ENCODE assay signal across 21 cellular contexts in the genomic region with DNA sequence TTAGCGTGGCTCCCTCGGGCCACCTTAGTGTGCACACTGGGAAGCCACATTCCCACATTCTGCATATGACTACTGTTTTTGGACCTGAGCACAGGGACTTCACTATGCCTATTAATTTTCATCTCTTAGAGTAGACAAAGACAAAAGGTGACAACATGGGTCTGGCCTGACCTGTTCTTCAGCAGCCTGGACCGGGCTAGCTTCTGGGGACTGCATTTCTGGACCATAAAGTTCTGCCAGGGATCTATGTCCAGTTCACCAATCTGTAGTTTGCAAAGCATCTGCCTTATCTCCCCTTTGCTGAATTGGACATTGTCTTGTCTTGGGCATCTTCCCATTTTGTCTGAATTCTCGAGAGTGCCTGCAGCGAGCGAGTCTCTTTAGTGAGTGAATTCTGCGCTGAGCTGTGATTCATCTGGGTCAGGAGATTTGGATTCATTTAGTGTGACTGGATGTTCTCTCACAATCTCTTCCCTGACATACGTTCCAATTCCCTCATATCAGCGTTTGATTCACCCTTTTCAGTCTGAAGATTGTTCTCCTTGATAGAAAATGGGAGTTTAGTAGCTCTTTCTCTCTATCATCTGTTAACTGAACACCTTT.
A peak's percentile ranks its signal among the peaks of the same experiment; 100 is the strongest.
DNase-seq lines count a peak whose midpoint lies in the region; ATAC-seq and TF ChIP-seq lines count a peak whose summit lies in the region.
"Had no signal": no experiment of that assay in that cellular context is flagged by ENCODE, and none has a peak within 500 bp of the region (broad histone marks: within the 10 kb centered on the region; RNA-seq: fewer than 3 reads in every experiment).

No MANE protein-coding gene starts in this region.

- H3K27ac ChIP-seq in ACC112 (ENCODE audit: low read depth, low read length) (peak overlapping the region; percentile 44; the same call in 1 of the 2 replicates), heart left ventricle (no peak overlapping the region)
- H3K27ac ChIP-seq: left lung, PC-9, prostate gland, spleen had no signal

- no peak overlapping the region for H2AFZ ChIP-seq in ACC112 (ENCODE audit: low read length, unreplicated experiment)
- H2AFZ ChIP-seq: PC-9 had no signal

- H3K36me3 ChIP-seq in ACC112 (ENCODE audit: insufficient read depth, low read length) (no peaks in the 10 kb centered on the region), heart left ventricle (peaks cover 0 to 7% (median 0%) of the 10 kb centered on the region in 9 donors)
- H3K36me3 ChIP-seq: heart right ventricle, left lung, prostate gland had no signal

- 87 to 91% (median 89%) methylated on average over 9 of the region's 9 CpGs for WGBS in heart left ventricle, 4 donors

- H3K4me3 ChIP-seq in ACC112 (ENCODE audit: low read depth, low read length), result no peak overlapping the region
- H3K4me3 ChIP-seq in heart left ventricle, result no peak overlapping the region
- H3K4me3 ChIP-seq: heart right ventricle, left lung, PC-9, prostate gland, spleen, tibial nerve had no signal

- peak in 3 of 4 donors; percentile 15 to 61 (median 21) for ATAC-seq in heart left ventricle
- peak; percentile 83 for ATAC-seq in sciatic nerve
- ATAC-seq in HG03045 (IDR thresholded peaks at IDR 0.05; ENCODE audit: unreplicated experiment), result no peak
- ATAC-seq in GM19351 (IDR thresholded peaks at IDR 0.05; ENCODE audit: unreplicated experiment), result no peak
- ATAC-seq: left lung had no signal

- H3K9me3 ChIP-seq in heart left ventricle, result no peaks in the 10 kb centered on the region
- H3K9me3 ChIP-seq: heart right ventricle, left lung, prostate gland, spleen, tibial nerve had no signal

- intact Hi-C loops in heart left ventricle (cut with DNase I) (no loop called here), sciatic nerve (cut with DNase I) (no loop called here)

- H3K79me2 ChIP-seq in ACC112 (ENCODE audit: control insufficient read depth, insufficient read depth, low read length, unreplicated experiment), result no peaks in the 10 kb centered on the region

- peak; percentile 65 for DNase-seq in amniotic epithelial cell (ENCODE audit: low read depth)
- no peak for DNase-seq in heart left ventricle
- DNase-seq in sciatic nerve (ENCODE audit: low spot score), result no peak
- no peak for DNase-seq in kidney tubule cell (ENCODE audit: low spot score)
- no peak for DNase-seq in HCEC 1CT
- DNase-seq: activated CD4-positive, alpha-beta T cell treated with anti-CD3 and anti-CD28 coated beads, Interleukin-2, amount 10 ng/mL, durations not matched to agents 7 days and 5 days; Calu3; heart right ventricle; Karpas-422; left lung; NCI-H1930; NCI-H345; PC-9; spleen; stimulated activated CD4-positive, alpha-beta T cell treated with anti-CD3 and anti-CD28 coated beads, Interleukin-4, amount 100 ng/mL, for 1 hour; stimulated activated naive CD4-positive, alpha-beta T cell had no signal

- H3K4me1 ChIP-seq in ACC112 (ENCODE audit: control insufficient read depth, insufficient read depth, low read length, unreplicated experiment) (peaks cover 7% of the 10 kb centered on the region), heart left ventricle (peaks cover 0 to 21% (median 7%) of the 10 kb centered on the region in 12 donors)
- H3K4me1 ChIP-seq: left lung, prostate gland, tibial nerve had no signal

- H3K27me3 ChIP-seq in ACC112 (ENCODE audit: insufficient read depth, low read length), result no peaks in the 10 kb centered on the region
- H3K27me3 ChIP-seq in heart left ventricle, result no peaks in the 10 kb centered on the region
- H3K27me3 ChIP-seq: heart right ventricle, left lung, spleen, tibial nerve had no signal

- TF ChIP-seq CTCF in heart left ventricle (IDR thresholded peaks at IDR 0.05), result no peak

- no peak for TF ChIP-seq POLR2A in heart left ventricle (IDR thresholded peaks at IDR 0.05)

Comparison
In these comparisons a context has a peak if more than half of its experiments do, and no peak if none do; other contexts are left out.
1. ATAC-seq: peak in heart left ventricle (3 of 4) and sciatic nerve (single experiment); none in HG03045 (single experiment) and GM19351 (single experiment).